In genomic region chr2:134120718-134121630, GRCh38 we compare ENCODE assay signal across 1 cellular context.
A peak's percentile ranks its signal among the peaks of the same experiment; 100 is the strongest.
TF ChIP-seq lines count a peak whose summit lies in the region.

No MANE protein-coding gene starts in this region.

TF ChIP-seq in HepG2, 621 proteins besides CTCF, POLR2A, EP300 and RAD21 (continued from another document and continues in another):
- TF ChIP-seq ZNF20 (CRISPR knock-in tag; IDR thresholded peaks at IDR 0.05) (no peak), NR2F2 (IDR thresholded peaks at IDR 0.05; ENCODE audit: borderline replicate concordance, low read depth) (no peak), FOXA1 (IDR thresholded peaks at IDR 0.05) (no peak), FOXA1 (CRISPR knock-in tag; IDR thresholded peaks at IDR 0.05) (no peak), MIER2 (CRISPR knock-in tag; IDR thresholded peaks at IDR 0.05) (no peak), TAF1 (CRISPR knock-in tag; IDR thresholded peaks at IDR 0.05) (peak; percentile 57; the same call in 1 of the 2 replicates), SMYD3 (CRISPR knock-in tag; IDR thresholded peaks at IDR 0.05) (peak; percentile 78; the same call in 1 of the 2 replicates), ETV6 (CRISPR knock-in tag; conservative IDR thresholded peaks at IDR 0.05) (no peak), ZNF317 (CRISPR knock-in tag; IDR thresholded peaks at IDR 0.05) (peak; percentile 19; the same call in 1 of the 2 replicates), ZNF331 (CRISPR knock-in tag; IDR thresholded peaks at IDR 0.05) (0 out of 2 replicates have a peak, but pooled peaks have one; percentile 12), BORCS8-MEF2B (CRISPR knock-in tag; IDR thresholded peaks at IDR 0.05) (peak; percentile 69; the same call in 1 of the 2 replicates), AKNA (CRISPR knock-in tag; IDR thresholded peaks at IDR 0.05; ENCODE audit: borderline replicate concordance) (no peak; the same call in 1 of the 2 replicates), ZNF670 (CRISPR knock-in tag; IDR thresholded peaks at IDR 0.05; ENCODE audit: borderline replicate concordance) (peak; percentile 94), HDAC6 (IDR thresholded peaks at IDR 0.05; ENCODE audit: low read depth, low read length) (no peak), CEBPB (IDR thresholded peaks at IDR 0.05; ENCODE audit: borderline replicate concordance, low read depth, low read length) (no peak), TCF7L2 (IDR thresholded peaks at IDR 0.05; ENCODE audit: low read depth, low read length) (no peak), ZNF510 (CRISPR knock-in tag; IDR thresholded peaks at IDR 0.05; ENCODE audit: low read depth) (no peak; the same call in 1 of the 2 replicates), FOXJ3 (CRISPR knock-in tag; IDR thresholded peaks at IDR 0.05; ENCODE audit: borderline replicate concordance) (0 out of 2 replicates have a peak, but pooled peaks have one; percentile 46), ZNF879 (CRISPR knock-in tag; IDR thresholded peaks at IDR 0.05) (peak; percentile 94; the same call in 1 of the 2 replicates), SOX5 (CRISPR knock-in tag; IDR thresholded peaks at IDR 0.05; ENCODE audit: borderline replicate concordance) (no peak), PTBP1 (IDR thresholded peaks at IDR 0.05; ENCODE audit: low read depth, low read length, poor library complexity, severe bottlenecking) (peak; percentile 89), ZNF775 (CRISPR knock-in tag; IDR thresholded peaks at IDR 0.05; ENCODE audit: borderline replicate concordance) (no peak), NFE2 (CRISPR knock-in tag; IDR thresholded peaks at IDR 0.05) (no peak), MYNN (CRISPR knock-in tag; IDR thresholded peaks at IDR 0.05; ENCODE audit: low read depth) (no peak), NBN (conservative IDR thresholded peaks at IDR 0.05) (no peak), MBNL3 (CRISPR knock-in tag; conservative IDR thresholded peaks at IDR 0.05) (no peak), PRPF4 (IDR thresholded peaks at IDR 0.05; ENCODE audit: low read depth, low read length, poor library complexity, severe bottlenecking) (no peak), THRA (CRISPR knock-in tag; IDR thresholded peaks at IDR 0.05; ENCODE audit: borderline replicate concordance) (0 out of 2 replicates have a peak, but pooled peaks have one; percentile 15), RBAK (CRISPR knock-in tag; IDR thresholded peaks at IDR 0.05) (no peak), MTA1 (CRISPR knock-in tag; IDR thresholded peaks at IDR 0.05; ENCODE audit: borderline replicate concordance) (peak; percentile 90; the same call in 1 of the 2 replicates), ZNF746 (CRISPR knock-in tag; IDR thresholded peaks at IDR 0.05) (no peak), ZNF704 (CRISPR knock-in tag; IDR thresholded peaks at IDR 0.05; ENCODE audit: borderline replicate concordance) (no peak; the same call in 1 of the 2 replicates), HMGXB4 (CRISPR knock-in tag; IDR thresholded peaks at IDR 0.05; ENCODE audit: borderline replicate concordance in 1 of 2, low read depth in 1 of 2) (peak; percentile 34 to 87; a peak in 3 of 4 replicates), EEA1 (CRISPR knock-in tag; IDR thresholded peaks at IDR 0.05; ENCODE audit: borderline replicate concordance) (0 out of 2 replicates have a peak, but pooled peaks have one; percentile 60), ZBTB34 (CRISPR knock-in tag; IDR thresholded peaks at IDR 0.05) (peak; percentile 70; the same call in 1 of the 2 replicates), ZFP37 (CRISPR knock-in tag; IDR thresholded peaks at IDR 0.05; ENCODE audit: borderline replicate concordance) (no peak), PRDM4 (CRISPR knock-in tag; IDR thresholded peaks at IDR 0.05; ENCODE audit: borderline replicate concordance) (no peak), AGO2 (optimal IDR thresholded peaks at IDR 0.05; ENCODE audit: low read depth, low read length) (peak; percentile 76), HHEX (CRISPR knock-in tag; IDR thresholded peaks at IDR 0.05) (no peak), ZNF792 (CRISPR knock-in tag; IDR thresholded peaks at IDR 0.05) (no peak), ARNT2 (CRISPR knock-in tag; IDR thresholded peaks at IDR 0.05; ENCODE audit: low read depth) (peak; percentile 65), ZNF296 (CRISPR knock-in tag; conservative IDR thresholded peaks at IDR 0.05) (no peak), ZFP1 (CRISPR knock-in tag; IDR thresholded peaks at IDR 0.05) (no peak), SMC3 (IDR thresholded peaks at IDR 0.05; ENCODE audit: low read length) (no peak)
- TF ChIP-seq, protein P1, sequence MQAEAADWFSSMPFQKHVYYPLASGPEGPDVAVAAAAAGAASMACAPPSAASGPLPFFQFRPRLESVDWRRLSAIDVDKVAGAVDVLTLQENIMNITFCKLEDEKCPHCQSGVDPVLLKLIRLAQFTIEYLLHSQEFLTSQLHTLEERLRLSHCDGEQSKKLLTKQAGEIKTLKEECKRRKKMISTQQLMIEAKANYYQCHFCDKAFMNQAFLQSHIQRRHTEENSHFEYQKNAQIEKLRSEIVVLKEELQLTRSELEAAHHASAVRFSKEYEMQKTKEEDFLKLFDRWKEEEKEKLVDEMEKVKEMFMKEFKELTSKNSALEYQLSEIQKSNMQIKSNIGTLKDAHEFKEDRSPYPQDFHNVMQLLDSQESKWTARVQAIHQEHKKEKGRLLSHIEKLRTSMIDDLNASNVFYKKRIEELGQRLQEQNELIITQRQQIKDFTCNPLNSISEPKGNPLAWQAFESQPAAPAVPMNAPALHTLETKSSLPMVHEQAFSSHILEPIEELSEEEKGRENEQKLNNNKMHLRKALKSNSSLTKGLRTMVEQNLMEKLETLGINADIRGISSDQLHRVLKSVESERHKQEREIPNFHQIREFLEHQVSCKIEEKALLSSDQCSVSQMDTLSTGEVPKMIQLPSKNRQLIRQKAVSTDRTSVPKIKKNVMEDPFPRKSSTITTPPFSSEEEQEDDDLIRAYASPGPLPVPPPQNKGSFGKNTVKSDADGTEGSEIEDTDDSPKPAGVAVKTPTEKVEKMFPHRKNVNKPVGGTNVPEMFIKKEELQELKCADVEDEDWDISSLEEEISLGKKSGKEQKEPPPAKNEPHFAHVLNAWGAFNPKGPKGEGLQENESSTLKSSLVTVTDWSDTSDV (CRISPR knock-in tag; IDR thresholded peaks at IDR 0.05), result peak; percentile 61
- TF ChIP-seq, protein P2, sequence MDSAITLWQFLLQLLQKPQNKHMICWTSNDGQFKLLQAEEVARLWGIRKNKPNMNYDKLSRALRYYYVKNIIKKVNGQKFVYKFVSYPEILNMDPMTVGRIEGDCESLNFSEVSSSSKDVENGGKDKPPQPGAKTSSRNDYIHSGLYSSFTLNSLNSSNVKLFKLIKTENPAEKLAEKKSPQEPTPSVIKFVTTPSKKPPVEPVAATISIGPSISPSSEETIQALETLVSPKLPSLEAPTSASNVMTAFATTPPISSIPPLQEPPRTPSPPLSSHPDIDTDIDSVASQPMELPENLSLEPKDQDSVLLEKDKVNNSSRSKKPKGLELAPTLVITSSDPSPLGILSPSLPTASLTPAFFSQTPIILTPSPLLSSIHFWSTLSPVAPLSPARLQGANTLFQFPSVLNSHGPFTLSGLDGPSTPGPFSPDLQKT (CRISPR knock-in tag; IDR thresholded peaks at IDR 0.05; ENCODE audit: borderline replicate concordance), result no peak
- TF ChIP-seq, protein P3, sequence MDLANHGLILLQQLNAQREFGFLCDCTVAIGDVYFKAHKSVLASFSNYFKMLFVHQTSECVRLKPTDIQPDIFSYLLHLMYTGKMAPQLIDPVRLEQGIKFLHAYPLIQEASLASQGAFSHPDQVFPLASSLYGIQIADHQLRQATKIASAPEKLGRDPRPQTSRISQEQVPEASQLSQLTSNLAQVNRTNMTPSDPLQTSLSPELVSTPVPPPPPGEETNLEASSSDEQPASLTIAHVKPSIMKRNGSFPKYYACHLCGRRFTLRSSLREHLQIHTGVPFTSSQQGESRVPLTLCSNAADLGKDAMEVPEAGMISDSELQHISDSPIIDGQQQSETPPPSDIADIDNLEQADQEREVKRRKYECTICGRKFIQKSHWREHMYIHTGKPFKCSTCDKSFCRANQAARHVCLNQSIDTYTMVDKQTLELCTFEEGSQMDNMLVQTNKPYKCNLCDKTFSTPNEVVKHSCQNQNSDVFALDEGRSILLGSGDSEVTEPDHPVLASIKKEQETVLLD (CRISPR knock-in tag; IDR thresholded peaks at IDR 0.05; ENCODE audit: low read depth), result peak; percentile 50; the same call in 1 of the 2 replicates
